15 cellular contexts compared by ENCODE assay signal in the genomic region with DNA sequence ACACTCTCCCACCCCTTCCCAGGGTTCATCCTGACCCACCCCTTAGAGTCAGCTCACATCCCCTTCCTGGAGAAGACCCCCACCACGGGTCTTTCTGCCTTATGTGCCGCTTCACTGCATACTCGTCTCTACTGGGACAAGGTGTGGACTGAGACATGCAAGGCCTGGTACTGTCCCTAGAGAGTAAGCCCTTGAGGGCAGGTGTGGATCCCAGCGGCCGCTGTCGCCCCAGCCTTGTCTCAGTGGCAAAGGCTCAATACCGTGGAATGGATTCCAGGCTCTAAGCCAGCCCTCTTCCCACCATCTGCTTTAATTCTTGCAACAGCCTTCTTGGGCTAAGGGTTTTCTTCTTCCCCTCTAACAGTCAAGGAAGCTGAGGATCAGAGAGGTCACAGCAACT.
A peak's percentile ranks its signal among the peaks of the same experiment; 100 is the strongest.
DNase-seq lines count a peak whose midpoint lies in the region; ATAC-seq and TF ChIP-seq lines count a peak whose summit lies in the region.
"Had no signal": no experiment of that assay in that cellular context is flagged by ENCODE, and none has a peak within 500 bp of the region (broad histone marks: within the 10 kb centered on the region; RNA-seq: fewer than 3 reads in every experiment).

No MANE protein-coding gene starts in this region.

- H4K20me1 ChIP-seq in BLaER1 (no peaks in the 10 kb centered on the region), neural progenitor cell (ENCODE audit: low read depth) (peaks cover 5% of the 10 kb centered on the region)

- H3F3A ChIP-seq in neural progenitor cell (ENCODE audit: low read depth), result no peaks in the 10 kb centered on the region

- H3K4me2 ChIP-seq in BLaER1 (peak overlapping the region; percentile 32; the same call in 1 of the 2 replicates), neural progenitor cell (no peak overlapping the region)

- peaks cover 10% of the 10 kb centered on the region for H3K9me3 ChIP-seq in BLaER1
- H3K9me3 ChIP-seq in neural progenitor cell (ENCODE audit: low read depth), result no peaks in the 10 kb centered on the region

- peaks cover 77% of the 10 kb centered on the region for H3K4me1 Mint-ChIP-seq in neural progenitor cell
- H3K4me1 Mint-ChIP-seq in activated naive CD4-positive, alpha-beta T cell treated with anti-CD3 and anti-CD28 coated beads, Interleukin-2, amount 10 ng/mL, durations not matched to agents 7 days and 5 days, result no peaks in the 10 kb centered on the region
- H3K4me1 Mint-ChIP-seq: B cell; CD4-positive, alpha-beta memory T cell had no signal

- H3K36me3 Mint-ChIP-seq in neural progenitor cell, result no peaks in the 10 kb centered on the region
- no peaks in the 10 kb centered on the region for H3K36me3 Mint-ChIP-seq in activated naive CD4-positive, alpha-beta T cell treated with anti-CD3 and anti-CD28 coated beads, Interleukin-2, amount 10 ng/mL, durations not matched to agents 7 days and 5 days
- H3K36me3 Mint-ChIP-seq: CD4-positive, alpha-beta memory T cell had no signal

- H3K4me1 ChIP-seq in BLaER1, result peaks cover 17% of the 10 kb centered on the region
- H3K4me1 ChIP-seq in neural progenitor cell, result peaks cover 24% of the 10 kb centered on the region

- H3K27ac Mint-ChIP-seq in neural progenitor cell, result peak overlapping the region; percentile 84
- H3K27ac Mint-ChIP-seq in activated naive CD4-positive, alpha-beta T cell treated with anti-CD3 and anti-CD28 coated beads, Interleukin-2, amount 10 ng/mL, durations not matched to agents 7 days and 5 days, result no peak overlapping the region
- H3K27ac Mint-ChIP-seq: B cell; CD4-positive, alpha-beta memory T cell; H9 had no signal

- H3K9me3 Mint-ChIP-seq in neural progenitor cell, result peaks cover 7% of the 10 kb centered on the region
- H3K9me3 Mint-ChIP-seq in activated naive CD4-positive, alpha-beta T cell treated with anti-CD3 and anti-CD28 coated beads, Interleukin-2, amount 10 ng/mL, durations not matched to agents 7 days and 5 days, result no peaks in the 10 kb centered on the region
- H3K9me3 Mint-ChIP-seq: CD4-positive, alpha-beta memory T cell; H9 had no signal

- H3K27me3 ChIP-seq in BLaER1, result no peaks in the 10 kb centered on the region
- H3K27me3 ChIP-seq in neural progenitor cell, result peaks cover 11% of the 10 kb centered on the region

- ATAC-seq in HG03039 (IDR thresholded peaks at IDR 0.05; ENCODE audit: unreplicated experiment), result no peak
- ATAC-seq: HepG2 had no signal

- no peak for TF ChIP-seq CTCF in neural progenitor cell (IDR thresholded peaks at IDR 0.05)

- CTCF ChIA-PET in activated naive CD4-positive, alpha-beta T cell treated with anti-CD3 and anti-CD28 coated beads, Interleukin-2, amount 10 ng/mL, durations not matched to agents 7 days and 5 days (lab: Charles Lee), result interaction anchor here (2.8 kb wide), 1 partner anchor 121 kb away, joined by 7 read pairs; no protein-coding TSS in a partner anchor

- H2AFZ ChIP-seq in neural progenitor cell (replicated peaks), result no peak overlapping the region
- H2AFZ ChIP-seq: GM23248 had no signal

- no peak overlapping the region for H3K4me3 ChIP-seq in BLaER1
- H3K4me3 ChIP-seq in neural progenitor cell, result no peak overlapping the region
- H3K4me3 ChIP-seq: GM23248 had no signal

- no peaks in the 10 kb centered on the region for H3K36me3 ChIP-seq in BLaER1
- no peaks in the 10 kb centered on the region for H3K36me3 ChIP-seq in neural progenitor cell

- H3K27ac ChIP-seq in BLaER1 (no peak overlapping the region), cingulate gyrus (ENCODE audit: low read depth, low read length) (peak overlapping the region; percentile 39), neural progenitor cell (no peak overlapping the region)
- H3K27ac ChIP-seq: C4-2B, GM23248 had no signal

- DNase-seq in DMS79 treated with DMSO at 0.1 percent for 48 hours (lab: John Stamatoyannopoulos, UW) (peak; percentile 40), neural progenitor cell (ENCODE audit: low spot score) (no peak), DMS53 (lab: John Stamatoyannopoulos, UW) (no peak)
- no peak for DNase-seq in activated naive CD4-positive, alpha-beta T cell treated with anti-CD3 and anti-CD28 coated beads, Interleukin-2, amount 10 ng/mL, durations not matched to agents 7 days and 5 days
- DNase-seq: CD4-positive, alpha-beta memory T cell; COR-L47; EL; GM23248 had no signal

- no peak overlapping the region for H3K4me3 Mint-ChIP-seq in neural progenitor cell
- no peak overlapping the region for H3K4me3 Mint-ChIP-seq in activated naive CD4-positive, alpha-beta T cell treated with anti-CD3 and anti-CD28 coated beads, Interleukin-2, amount 10 ng/mL, durations not matched to agents 7 days and 5 days
- H3K4me3 Mint-ChIP-seq: B cell; CD4-positive, alpha-beta memory T cell had no signal

- no peaks in the 10 kb centered on the region for H3K79me2 ChIP-seq in neural progenitor cell (ENCODE audit: low read depth)

- peaks cover 60% of the 10 kb centered on the region for H3K27me3 Mint-ChIP-seq in neural progenitor cell (ENCODE audit: insufficient read depth, low read depth)
- peaks cover 19% of the 10 kb centered on the region for H3K27me3 Mint-ChIP-seq in activated naive CD4-positive, alpha-beta T cell treated with anti-CD3 and anti-CD28 coated beads, Interleukin-2, amount 10 ng/mL, durations not matched to agents 7 days and 5 days

- no peak overlapping the region for H3K9ac ChIP-seq in BLaER1
- no peak overlapping the region for H3K9ac ChIP-seq in neural progenitor cell
- H3K9ac ChIP-seq: GM23248 had no signal
